24 cellular contexts compared by ENCODE assay signal in the genomic region with DNA sequence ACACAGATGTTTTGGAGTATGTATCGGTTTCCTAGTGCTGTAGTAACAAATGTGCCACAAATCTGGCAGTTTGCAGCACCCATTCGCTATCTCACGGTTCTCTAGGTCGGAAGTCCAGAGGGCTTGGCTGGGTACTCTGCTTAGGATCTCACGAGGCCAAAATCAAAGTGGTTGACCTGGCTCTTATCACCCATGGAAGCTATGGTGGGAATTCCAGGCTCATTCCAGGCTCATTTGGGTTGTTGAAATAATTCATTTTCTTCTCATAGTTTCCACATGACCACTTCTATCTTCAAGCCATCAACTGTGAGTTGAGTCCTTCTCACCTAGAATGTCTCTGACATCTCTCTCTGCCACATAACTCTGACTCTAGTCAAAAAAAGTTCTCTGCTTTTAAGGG.
DNase-seq lines count a peak whose midpoint lies in the region; FAIRE-seq and TF ChIP-seq lines count a peak whose summit lies in the region.
"Had no signal": no experiment of that assay in that cellular context is flagged by ENCODE, and none has a peak within 500 bp of the region (broad histone marks: within the 10 kb centered on the region; RNA-seq: fewer than 3 reads in every experiment).

No MANE protein-coding gene starts in this region.

- H3K36me3 ChIP-seq in Caco-2 (ENCODE audit: control insufficient read depth, insufficient read depth, low read length) (no peaks in the 10 kb centered on the region), bronchial epithelial cell (ENCODE audit: control insufficient read depth, insufficient read depth, low read length) (no peaks in the 10 kb centered on the region), mesendoderm (ENCODE audit: control insufficient read depth, insufficient read depth, low read length) (no peaks in the 10 kb centered on the region), trophoblast cell (ENCODE audit: control insufficient read depth in 1 of 2, insufficient read depth in 2 of 2, low read length in 2 of 2) (no peaks in the 10 kb centered on the region)
- H3K36me3 ChIP-seq: BLaER1 treated with 17β-estradiol and CSF1 and Interleukin-3, amounts not matched to agents 10 nM and 100 nM had no signal

- no peak overlapping the region for H3K4me2 ChIP-seq in mesendoderm (ENCODE audit: low read length)
- H3K4me2 ChIP-seq in trophoblast cell (ENCODE audit: low read length), result no peak overlapping the region
- H3K4me2 ChIP-seq: A549; BLaER1 treated with 17β-estradiol and CSF1 and Interleukin-3, amounts not matched to agents 10 nM and 100 nM had no signal

- H3K4ac ChIP-seq in mesendoderm (ENCODE audit: low read depth, low read length), result no peak overlapping the region
- no peak overlapping the region for H3K4ac ChIP-seq in trophoblast cell (ENCODE audit: low read depth, low read length)

- H3K9me3 Mint-ChIP-seq in Caco-2 (ENCODE audit: unreplicated experiment) (peaks cover 12% of the 10 kb centered on the region), osteocyte (ENCODE audit: unreplicated experiment) (no peaks in the 10 kb centered on the region)
- H3K9me3 Mint-ChIP-seq: CD4-positive, alpha-beta T cell; CD8-positive, alpha-beta T cell had no signal

- intact Hi-C loops in Caco-2 (cut with micrococcal nuclease; ENCODE audit: unreplicated experiment), result loop anchor here (2.0 kb wide), 1 partner anchor 70 kb away; no protein-coding TSS in a partner anchor

- BruUV-seq in Caco-2 (replicated peaks; lab: Mats Ljungman, UMichigan), result no TSS peak

- H3K4me3 Mint-ChIP-seq in Caco-2 (ENCODE audit: unreplicated experiment) (no peak overlapping the region), osteocyte (ENCODE audit: unreplicated experiment) (no peak overlapping the region)
- H3K4me3 Mint-ChIP-seq: B cell; CD4-positive, alpha-beta T cell; CD8-positive, alpha-beta T cell had no signal

- H3K27me3 Mint-ChIP-seq in Caco-2 (ENCODE audit: insufficient read depth, unreplicated experiment) (no peaks in the 10 kb centered on the region), osteocyte (ENCODE audit: unreplicated experiment) (no peaks in the 10 kb centered on the region)
- H3K27me3 Mint-ChIP-seq: B cell had no signal

- H3K27me3 ChIP-seq in Caco-2 (replicated peaks; ENCODE audit: control insufficient read depth, insufficient read depth, low read length) (no peaks in the 10 kb centered on the region), bronchial epithelial cell (ENCODE audit: control insufficient read depth, insufficient read depth, low read length) (no peaks in the 10 kb centered on the region), mesendoderm (ENCODE audit: insufficient read depth, low read length, poor library complexity) (no peaks in the 10 kb centered on the region), trophoblast cell (ENCODE audit: insufficient read depth, low read length) (no peaks in the 10 kb centered on the region)
- H3K27me3 ChIP-seq: BLaER1 treated with 17β-estradiol and CSF1 and Interleukin-3, amounts not matched to agents 10 nM and 100 nM had no signal

- H2BK15ac ChIP-seq in mesendoderm (replicated peaks; ENCODE audit: low read depth), result no peak overlapping the region

- H2AFZ ChIP-seq in trophoblast cell (ENCODE audit: insufficient read depth, low read length, poor library complexity), result no peak overlapping the region

- no peaks in the 10 kb centered on the region for H3K79me1 ChIP-seq in mesendoderm (ENCODE audit: low read length)
- H3K79me1 ChIP-seq in trophoblast cell (ENCODE audit: low read length), result no peaks in the 10 kb centered on the region

- POLR2A ChIA-PET in Caco-2 (lab: Charles Lee), result no interaction called here

- H3K14ac ChIP-seq in trophoblast cell (ENCODE audit: low read length), result no peak overlapping the region

- H4K5ac ChIP-seq in mesendoderm (ENCODE audit: low read length), result no peak overlapping the region

- H3K18ac ChIP-seq in mesendoderm (ENCODE audit: low read length) (no peak overlapping the region), trophoblast cell (ENCODE audit: low read length) (no peak overlapping the region)

- no peak overlapping the region for H2BK12ac ChIP-seq in trophoblast cell (ENCODE audit: low read length)

- H3K9me3 ChIP-seq in Caco-2, result peaks cover under 1% of the 10 kb centered on the region; the same call in 1 of the 2 replicates
- H3K9me3 ChIP-seq in trophoblast cell (ENCODE audit: insufficient read depth, low read depth, low read length), result peaks cover 2% of the 10 kb centered on the region
- H3K9me3 ChIP-seq: A549; BLaER1 treated with 17β-estradiol and CSF1 and Interleukin-3, amounts not matched to agents 10 nM and 100 nM had no signal

- FAIRE-seq in bronchial epithelial cell (lab: Jason Lieb, UNC), result peak; percentile 68
- FAIRE-seq: A549, GM12878, GM12892, GM18507 had no signal

- no peak for DNase-seq in Caco-2
- DNase-seq in bronchial epithelial cell (ENCODE audit: low read depth), result no peak
- peak; percentile 8 for DNase-seq in mesendoderm
- DNase-seq in trophoblast cell, result peak; percentile 70 to 84
- DNase-seq in osteocyte (ENCODE audit: extremely low spot score, unreplicated experiment), result no peak
- no peak for DNase-seq in SKM-1 (lab: John Stamatoyannopoulos, UW; ENCODE audit: unreplicated experiment)
- DNase-seq in NCI-H2029 treated with DMSO at 0.1 percent for 48 hours (lab: John Stamatoyannopoulos, UW), result no peak
- no peak for DNase-seq in NCI-H1092 (lab: John Stamatoyannopoulos, UW)
- DNase-seq: AML-193; CD4-positive, alpha-beta T cell; CD8-positive, alpha-beta T cell; DMS 273 treated with DMSO at 0.1 percent for 48 hours; DMS79; DND-41; EL; GDM1 had no signal

- TF ChIP-seq CTCF in Caco-2 (IDR thresholded peaks at IDR 0.05; ENCODE audit: insufficient read depth in 1 of 2, low read depth in 1 of 2, low read length in 1 of 2, severe bottlenecking in 1 of 2, unreplicated experiment in 1 of 2) (no peak), bronchial epithelial cell (IDR thresholded peaks at IDR 0.05; ENCODE audit: insufficient read depth, low read length, severe bottlenecking) (no peak), osteocyte (IDR thresholded peaks at IDR 0.05) (no peak)

- WGBS in mesendoderm (ENCODE audit: extremely low coverage, insufficient coverage, low lambda C conversion rate), result no CpG with 5 or more reads among the region's 5 CpGs
- WGBS in trophoblast cell (ENCODE audit: extremely low coverage, insufficient coverage, insufficient read length), result no CpG with 5 or more reads among the region's 5 CpGs

- H3K4me3 ChIP-seq in Caco-2 (ENCODE audit: low read depth, low read length), result no peak overlapping the region
- H3K4me3 ChIP-seq in bronchial epithelial cell (ENCODE audit: low read depth, low read length), result no peak overlapping the region
- H3K4me3 ChIP-seq in mesendoderm (ENCODE audit: low read length), result no peak overlapping the region
- H3K4me3 ChIP-seq in trophoblast cell (ENCODE audit: low read depth, low read length), result no peak overlapping the region
- H3K4me3 ChIP-seq: A549; BLaER1 treated with 17β-estradiol and CSF1 and Interleukin-3, amounts not matched to agents 10 nM and 100 nM; GM12878 had no signal

- H3K27ac ChIP-seq in mesendoderm (ENCODE audit: low read depth, low read length) (no peak overlapping the region), trophoblast cell (ENCODE audit: low read depth, low read length) (no peak overlapping the region)
- H3K27ac ChIP-seq: 22Rv1; A549; BLaER1 treated with 17β-estradiol and CSF1 and Interleukin-3, amounts not matched to agents 10 nM and 100 nM; C4-2B had no signal

- no peak overlapping the region for H2AK5ac ChIP-seq in mesendoderm (ENCODE audit: low read length)
- no peak overlapping the region for H2AK5ac ChIP-seq in trophoblast cell (ENCODE audit: low read length)

- no peak overlapping the region for H4K91ac ChIP-seq in trophoblast cell (ENCODE audit: low read depth, low read length)

- H2BK120ac ChIP-seq in mesendoderm (ENCODE audit: low read depth, low read length) (no peak overlapping the region), trophoblast cell (ENCODE audit: insufficient read depth, low read length, poor library complexity) (no peak overlapping the region)

- H3K4me1 Mint-ChIP-seq in Caco-2 (ENCODE audit: low read depth, unreplicated experiment) (peaks cover 29% of the 10 kb centered on the region), osteocyte (ENCODE audit: unreplicated experiment) (no peaks in the 10 kb centered on the region)
- H3K4me1 Mint-ChIP-seq: B cell had no signal

- no peak overlapping the region for H3K9ac ChIP-seq in mesendoderm (ENCODE audit: low read length)
- no peak overlapping the region for H3K9ac ChIP-seq in trophoblast cell (ENCODE audit: low read length)
- H3K9ac ChIP-seq: BLaER1 treated with 17β-estradiol and CSF1 and Interleukin-3, amounts not matched to agents 10 nM and 100 nM had no signal

- H2BK5ac ChIP-seq in mesendoderm (ENCODE audit: low read length) (no peak overlapping the region), trophoblast cell (ENCODE audit: low read depth, low read length, poor library complexity) (no peak overlapping the region)

- H3K23ac ChIP-seq in mesendoderm (ENCODE audit: low read length), result no peak overlapping the region
- H3K23ac ChIP-seq in trophoblast cell (ENCODE audit: low read length), result no peak overlapping the region

- H3K27ac Mint-ChIP-seq in Caco-2 (ENCODE audit: unreplicated experiment) (peak overlapping the region; percentile 79), osteocyte (ENCODE audit: unreplicated experiment) (no peak overlapping the region)
- H3K27ac Mint-ChIP-seq: B cell; CD4-positive, alpha-beta T cell; CD8-positive, alpha-beta T cell had no signal

- CTCF ChIA-PET in Caco-2 (lab: Charles Lee), result no interaction called here

- H3K36me3 Mint-ChIP-seq in Caco-2 (ENCODE audit: insufficient read depth, unreplicated experiment) (no peaks in the 10 kb centered on the region), osteocyte (ENCODE audit: unreplicated experiment) (no peaks in the 10 kb centered on the region)
- H3K36me3 Mint-ChIP-seq: CD8-positive, alpha-beta T cell had no signal

- H3K79me2 ChIP-seq in mesendoderm (ENCODE audit: control insufficient read depth, insufficient read depth, low read length) (no peaks in the 10 kb centered on the region), trophoblast cell (ENCODE audit: control insufficient read depth, insufficient read depth, low read length, poor library complexity) (no peaks in the 10 kb centered on the region)

- no peak overlapping the region for H3K56ac ChIP-seq in mesendoderm (ENCODE audit: low read length)

- H3K4me1 ChIP-seq in Caco-2 (peaks cover 34% of the 10 kb centered on the region), mesendoderm (ENCODE audit: control insufficient read depth, low read depth, low read length) (no peaks in the 10 kb centered on the region), trophoblast cell (ENCODE audit: control insufficient read depth in 1 of 2, insufficient read depth in 2 of 2, low read length in 2 of 2) (no peaks in the 10 kb centered on the region)
- H3K4me1 ChIP-seq: A549 had no signal

- no peak overlapping the region for H4K12ac ChIP-seq in trophoblast cell (ENCODE audit: low read depth, low read length)

- H4K8ac ChIP-seq in mesendoderm (ENCODE audit: low read depth, low read length) (no peak overlapping the region), trophoblast cell (ENCODE audit: low read depth, low read length) (no peak overlapping the region)

Comparison
In these comparisons a context has a peak if more than half of its experiments do, and no peak if none do; other contexts are left out.
1. DNase-seq: peak in mesendoderm (single experiment) and trophoblast cell (2 of 2); none in Caco-2 (0 of 2), bronchial epithelial cell (single experiment), osteocyte (single experiment), SKM-1 (single experiment), NCI-H2029 treated with DMSO at 0.1 percent for 48 hours (single experiment) and NCI-H1092 (single experiment).